In genomic region chr12:93417967-93418480, GRCh38 we compare ENCODE assay signal across 19 cellular contexts.
"Had no signal": no experiment of that assay in that cellular context is flagged by ENCODE, and none has a peak within 500 bp of the region (broad histone marks: within the 10 kb centered on the region; RNA-seq: fewer than 3 reads in every experiment).

No MANE protein-coding gene starts in this region.

- H3K27ac Mint-ChIP-seq: activated CD4-positive, alpha-beta memory T cell treated with anti-CD3 and anti-CD28 coated beads, Interleukin-2, amount 10 ng/mL, durations not matched to agents 7 days and 5 days; activated CD4-positive, alpha-beta T cell treated with anti-CD3 and anti-CD28 coated beads, Interleukin-2, amount 10 ng/mL, durations not matched to agents 7 days and 5 days; natural killer cell treated with Interleukin-12 subunit alpha and Interleukin-12 subunit beta and Interleukin-15 and Interleukin-18, amount 100 ng/mL, for 72 hours; stimulated activated naive CD8-positive, alpha-beta T cell treated with anti-CD3 and anti-CD28 coated beads, Interleukin-15, amount 100 ng/mL, for 72 hours had no signal

- H3K27me3 ChIP-seq: colonic mucosa, thyroid gland, upper lobe of right lung had no signal

- ATAC-seq: left ventricle myocardium superior; mucosa of descending colon; natural killer cell treated with Interleukin-12 subunit alpha and Interleukin-12 subunit beta and Interleukin-15 and Interleukin-18, amount 100 ng/mL, for 72 hours; right cardiac atrium; stimulated activated naive CD8-positive, alpha-beta T cell treated with anti-CD3 and anti-CD28 coated beads, Interleukin-15, amount 100 ng/mL, for 72 hours; upper lobe of right lung had no signal

- H3K9me3 Mint-ChIP-seq: activated CD4-positive, alpha-beta memory T cell treated with anti-CD3 and anti-CD28 coated beads, Interleukin-2, amount 10 ng/mL, durations not matched to agents 7 days and 5 days; natural killer cell treated with Interleukin-12 subunit alpha and Interleukin-12 subunit beta and Interleukin-15 and Interleukin-18, amount 100 ng/mL, for 72 hours had no signal

- H3K9me3 ChIP-seq: colonic mucosa, mucosa of descending colon, thyroid gland, upper lobe of right lung had no signal

- H3K27ac ChIP-seq: colonic mucosa, thyroid gland, upper lobe of right lung had no signal

- H3K36me3 Mint-ChIP-seq: natural killer cell treated with Interleukin-12 subunit alpha and Interleukin-12 subunit beta and Interleukin-15 and Interleukin-18, amount 100 ng/mL, for 72 hours had no signal

- H3K4me3 Mint-ChIP-seq: activated CD4-positive, alpha-beta memory T cell treated with anti-CD3 and anti-CD28 coated beads, Interleukin-2, amount 10 ng/mL, durations not matched to agents 7 days and 5 days; activated CD4-positive, alpha-beta T cell treated with anti-CD3 and anti-CD28 coated beads, Interleukin-2, amount 10 ng/mL, durations not matched to agents 7 days and 5 days; natural killer cell treated with Interleukin-12 subunit alpha and Interleukin-12 subunit beta and Interleukin-15 and Interleukin-18, amount 100 ng/mL, for 72 hours; stimulated activated naive CD8-positive, alpha-beta T cell treated with anti-CD3 and anti-CD28 coated beads, Interleukin-15, amount 100 ng/mL, for 72 hours had no signal

- H3K36me3 ChIP-seq: colonic mucosa, thyroid gland, upper lobe of right lung had no signal

- DNase-seq: activated CD4-positive, alpha-beta memory T cell treated with anti-CD3 and anti-CD28 coated beads, Interleukin-2, amount 10 ng/mL, durations not matched to agents 7 days and 5 days; activated CD4-positive, alpha-beta T cell treated with anti-CD3 and anti-CD28 coated beads, Interleukin-2, amount 10 ng/mL, durations not matched to agents 7 days and 5 days; activated gamma-delta T cell treated with Interleukin-2 at 50 U/mL for 16 hours; activated naive CD4-positive, alpha-beta T cell treated with anti-CD3 and anti-CD28 coated beads, Interleukin-2, amount 50 U/mL, for 16 hours; anterior cingulate cortex; cerebellar nuclear complex; colonic mucosa; effector CD8-positive, alpha-beta T cell; glutamatergic neuron; islet precursor cell; left ventricle myocardium superior; mucosa of descending colon; right cardiac atrium; stimulated activated CD4-positive, alpha-beta T cell treated with anti-CD3 and anti-CD28 coated beads, Interleukin-12 subunit alpha, Interleukin-12 subunit beta, amount 100 ng/mL, for 4 hours; stimulated activated CD4-positive, alpha-beta T cell treated with anti-CD3 and anti-CD28 coated beads, Interleukin-4, amount 100 ng/mL, for 1 hour; stimulated activated naive CD8-positive, alpha-beta T cell treated with anti-CD3 and anti-CD28 coated beads, Interleukin-15, amount 100 ng/mL, for 72 hours; thyroid gland; upper lobe of right lung had no signal

- H3K27me3 Mint-ChIP-seq: activated CD4-positive, alpha-beta memory T cell treated with anti-CD3 and anti-CD28 coated beads, Interleukin-2, amount 10 ng/mL, durations not matched to agents 7 days and 5 days; activated CD4-positive, alpha-beta T cell treated with anti-CD3 and anti-CD28 coated beads, Interleukin-2, amount 10 ng/mL, durations not matched to agents 7 days and 5 days; natural killer cell treated with Interleukin-12 subunit alpha and Interleukin-12 subunit beta and Interleukin-15 and Interleukin-18, amount 100 ng/mL, for 72 hours; stimulated activated naive CD8-positive, alpha-beta T cell treated with anti-CD3 and anti-CD28 coated beads, Interleukin-15, amount 100 ng/mL, for 72 hours had no signal

- H3K4me3 ChIP-seq: colonic mucosa, mucosa of descending colon, thyroid gland, upper lobe of right lung had no signal
